ENCODE assay signal across 8 cellular contexts in genomic region chr5:112978836-112979235, GRCh38. TPM values are rescaled to one million over a fixed set of nuclear protein-coding genes. Genes with fewer than 3 reads are reported as not detected.
DNase-seq lines count a peak whose midpoint lies in the region; ATAC-seq and TF ChIP-seq lines count a peak whose summit lies in the region.

No MANE protein-coding gene starts in this region.

- H3K36me3 ChIP-seq in OCI-LY3 (replicated peaks; ENCODE audit: low read depth, low read length) (peaks cover 9% of the 10 kb centered on the region), spleen (peaks cover 0 to 30% (median 11%) of the 10 kb centered on the region in 6 donors)

- H3K9me3 ChIP-seq in OCI-LY3 (ENCODE audit: insufficient read depth, low read length) = no peaks in the 10 kb centered on the region
- H3K9me3 ChIP-seq in spleen = no peaks in the 10 kb centered on the region

- H3K4me2 ChIP-seq in OCI-LY3 (ENCODE audit: low read length) = peak overlapping the region; percentile 91

- DNase-seq in activated T-cell treated with anti-CD3 and anti-CD28 coated beads, Interleukin-2, amount 50 U/mL, for 24 hours = no peak
- DNase-seq in activated T-cell treated with anti-CD3 and anti-CD28 coated beads for 4 hours = no peak
- no peak for DNase-seq in endothelial cell (ENCODE audit: low spot score)
- no peak for DNase-seq in spleen
- no peak for DNase-seq in NCI-H1092 treated with DMSO at 0.1 percent for 48 hours (lab: John Stamatoyannopoulos, UW)
- no peak for DNase-seq in NCI-H82 treated with DMSO at 0.1 percent for 48 hours (lab: John Stamatoyannopoulos, UW; ENCODE audit: unreplicated experiment)

- H2AFZ ChIP-seq in OCI-LY3 (ENCODE audit: low read depth, low read length) = no peak overlapping the region

- TF ChIP-seq CTCF in OCI-LY3 (IDR thresholded peaks at IDR 0.05; ENCODE audit: low read depth, low read length) = no peak
- no peak for TF ChIP-seq CTCF in endothelial cell (IDR thresholded peaks at IDR 0.05; ENCODE audit: unreplicated experiment)
- no peak for TF ChIP-seq CTCF in spleen (IDR thresholded peaks at IDR 0.05 in 8 of 11, conservative IDR thresholded peaks at IDR 0.05 in 3 of 11)

- H3K27ac ChIP-seq in OCI-LY3 (ENCODE audit: low read length) (no peak overlapping the region), spleen (peak overlapping the region in 2 of 8 donors; percentile 2 to 99)

- H3K9ac ChIP-seq in OCI-LY3 (ENCODE audit: low read length) = no peak overlapping the region

- 26 to 45% (median 37%) methylated on average over 2 of the region's 2 CpGs for whole genome bisulfite sequencing in spleen, 5 donors

- peaks cover 72% of the 10 kb centered on the region for H3K79me2 ChIP-seq in OCI-LY3 (ENCODE audit: low read length)

- peaks cover 66% of the 10 kb centered on the region for H3K4me1 Mint-ChIP-seq in activated T-cell treated with anti-CD3 and anti-CD28 coated beads, Interleukin-2, amount 50 U/mL, for 24 hours (ENCODE audit: low read depth)
- H3K4me1 Mint-ChIP-seq in endothelial cell (ENCODE audit: unreplicated experiment) = peaks cover 38% of the 10 kb centered on the region

- TF ChIP-seq POLR2A in spleen (IDR thresholded peaks at IDR 0.05) = no peak

- H3K27me3 ChIP-seq in OCI-LY3 (ENCODE audit: low read depth, low read length) = no peaks in the 10 kb centered on the region
- no peaks in the 10 kb centered on the region for H3K27me3 ChIP-seq in spleen (replicated peaks in 1 of 7)

- H3K4me1 ChIP-seq in OCI-LY3 (ENCODE audit: low read length) (peaks cover 26% of the 10 kb centered on the region), spleen (peaks cover 28 to 72% (median 57%) of the 10 kb centered on the region in 6 donors)

- intact Hi-C loops in spleen (cut with DNase I; ENCODE audit: low total_unique reads) = loop anchor here (10.0 kb wide), 1 partner anchor 54 kb away; the partner anchor contains the start of gene REEP5

- peaks cover 45% of the 10 kb centered on the region for H4K20me1 ChIP-seq in OCI-LY3 (ENCODE audit: insufficient read depth, low read length)

- H3K4me3 ChIP-seq in OCI-LY3 (ENCODE audit: low read length) (peak overlapping the region; percentile 98; the same call in 1 of the 2 replicates), spleen (peak overlapping the region in 5 of 8 donors; percentile 66 to 90 (median 84))

- no peaks in the 10 kb centered on the region for H3K9me3 Mint-ChIP-seq in activated T-cell treated with anti-CD3 and anti-CD28 coated beads, Interleukin-2, amount 50 U/mL, for 24 hours
- H3K9me3 Mint-ChIP-seq in endothelial cell (ENCODE audit: unreplicated experiment) = no peaks in the 10 kb centered on the region

- no peak for ATAC-seq in HG02610 (IDR thresholded peaks at IDR 0.05; ENCODE audit: unreplicated experiment)

- peak overlapping the region; percentile 98 for H3K27ac Mint-ChIP-seq in activated T-cell treated with anti-CD3 and anti-CD28 coated beads, Interleukin-2, amount 50 U/mL, for 24 hours
- peak overlapping the region; percentile 49 for H3K27ac Mint-ChIP-seq in endothelial cell (ENCODE audit: unreplicated experiment)

- H3K27me3 Mint-ChIP-seq in activated T-cell treated with anti-CD3 and anti-CD28 coated beads, Interleukin-2, amount 50 U/mL, for 24 hours = no peaks in the 10 kb centered on the region
- peaks cover 9% of the 10 kb centered on the region for H3K27me3 Mint-ChIP-seq in endothelial cell (ENCODE audit: unreplicated experiment)

- peak overlapping the region; percentile 98 for H3K4me3 Mint-ChIP-seq in activated T-cell treated with anti-CD3 and anti-CD28 coated beads, Interleukin-2, amount 50 U/mL, for 24 hours
- H3K4me3 Mint-ChIP-seq in endothelial cell (ENCODE audit: unreplicated experiment) = no peak overlapping the region

- peaks cover 57% of the 10 kb centered on the region for H3K36me3 Mint-ChIP-seq in activated T-cell treated with anti-CD3 and anti-CD28 coated beads, Interleukin-2, amount 50 U/mL, for 24 hours (ENCODE audit: low read depth)
- H3K36me3 Mint-ChIP-seq in endothelial cell (ENCODE audit: low read depth, unreplicated experiment) = no peaks in the 10 kb centered on the region

RNA-seq across cellular contexts. Expression of gene DCP2, which starts 2.2 kb away (rescaled TPM):
- total RNA-seq in endothelial cell (ENCODE audit: unreplicated experiment) = 75.6 TPM
- 100 to 1,000 TPM in 2 of 7 donors, 10 to 100 TPM in 5; 76.6 to 110 (median 80.8) TPM for total RNA-seq in spleen
- polyA plus RNA-seq in spleen = 10 to 100 TPM; 17.5 to 19.8 (median 18.0) TPM

RNA-seq across cellular contexts. Expression of gene REEP5, which starts 56.8 kb away (rescaled TPM):
- total RNA-seq in endothelial cell (ENCODE audit: unreplicated experiment) (62.7 TPM), spleen (10 to 100 TPM; 56.1 to 84.8 (median 66.1) TPM)
- polyA plus RNA-seq in spleen = 10 to 100 TPM; 25.3 to 39.2 (median 34.2) TPM
